1 cellular context compared by ENCODE assay signal in the genomic region with DNA sequence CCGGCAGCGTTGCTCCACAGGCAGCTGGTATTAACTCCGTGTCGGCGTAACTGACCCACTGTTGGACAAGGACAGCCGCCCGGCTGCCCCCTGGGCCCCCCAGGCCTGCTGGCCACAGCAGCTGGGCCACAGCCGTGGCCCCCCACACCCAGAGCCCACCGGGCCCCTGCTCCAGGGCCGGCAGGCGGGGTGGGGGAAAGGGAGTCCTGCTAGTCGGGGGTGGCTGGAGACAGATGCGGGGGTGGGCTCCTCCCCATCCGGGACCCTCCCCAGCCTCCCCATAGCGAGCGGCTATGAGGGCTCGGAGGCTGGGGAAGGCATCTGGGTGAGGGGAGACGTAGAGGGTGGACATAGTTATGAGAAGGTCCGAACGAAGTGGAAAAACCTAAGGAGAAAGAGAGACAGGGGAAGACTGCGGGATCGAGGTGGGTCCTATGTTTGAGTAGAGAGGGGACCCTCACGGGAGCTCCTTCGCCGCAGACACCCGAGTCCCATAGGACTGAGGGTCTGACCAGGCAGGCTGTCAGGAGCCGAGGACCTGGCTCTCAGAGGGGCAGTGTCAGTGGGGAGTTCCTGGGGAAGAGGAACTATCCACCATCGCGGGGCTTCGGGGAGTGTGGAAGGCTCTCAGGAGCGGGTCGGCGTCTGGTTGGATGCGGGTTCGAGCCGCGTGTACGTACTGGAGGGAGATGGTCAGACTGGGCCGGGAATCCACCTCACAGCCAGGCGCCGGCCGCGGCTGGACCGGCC.
TF ChIP-seq lines count a peak whose summit lies in the region.

No MANE protein-coding gene starts in this region.

TF ChIP-seq in K562, 482 proteins besides CTCF, POLR2A, EP300 and RAD21 (continued from another document):
- TF ChIP-seq, protein P1, sequence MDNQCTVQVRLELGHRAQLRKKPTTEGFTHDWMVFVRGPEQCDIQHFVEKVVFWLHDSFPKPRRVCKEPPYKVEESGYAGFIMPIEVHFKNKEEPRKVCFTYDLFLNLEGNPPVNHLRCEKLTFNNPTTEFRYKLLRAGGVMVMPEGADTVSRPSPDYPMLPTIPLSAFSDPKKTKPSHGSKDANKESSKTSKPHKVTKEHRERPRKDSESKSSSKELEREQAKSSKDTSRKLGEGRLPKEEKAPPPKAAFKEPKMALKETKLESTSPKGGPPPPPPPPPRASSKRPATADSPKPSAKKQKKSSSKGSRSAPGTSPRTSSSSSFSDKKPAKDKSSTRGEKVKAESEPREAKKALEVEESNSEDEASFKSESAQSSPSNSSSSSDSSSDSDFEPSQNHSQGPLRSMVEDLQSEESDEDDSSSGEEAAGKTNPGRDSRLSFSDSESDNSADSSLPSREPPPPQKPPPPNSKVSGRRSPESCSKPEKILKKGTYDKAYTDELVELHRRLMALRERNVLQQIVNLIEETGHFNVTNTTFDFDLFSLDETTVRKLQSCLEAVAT (IDR thresholded peaks at IDR 0.05): 0 out of 4 replicates have a peak, but pooled peaks of 1 of the 2 experiments have one; percentile 51
- peak; percentile 17; the same call in 1 of the 2 replicates for TF ChIP-seq CC2D1A (IDR thresholded peaks at IDR 0.05)
- TF ChIP-seq ZNF232 (CRISPR knock-in tag; IDR thresholded peaks at IDR 0.05): 0 out of 2 replicates have a peak, but pooled peaks have one; percentile 81
- TF ChIP-seq FOXM1 (IDR thresholded peaks at IDR 0.05; ENCODE audit: low read depth): no peak
- peak; percentile 20; the same call in 1 of the 2 replicates for TF ChIP-seq FOXM1 (CRISPR knock-in tag; IDR thresholded peaks at IDR 0.05; ENCODE audit: low read depth)
- TF ChIP-seq, protein P2, sequence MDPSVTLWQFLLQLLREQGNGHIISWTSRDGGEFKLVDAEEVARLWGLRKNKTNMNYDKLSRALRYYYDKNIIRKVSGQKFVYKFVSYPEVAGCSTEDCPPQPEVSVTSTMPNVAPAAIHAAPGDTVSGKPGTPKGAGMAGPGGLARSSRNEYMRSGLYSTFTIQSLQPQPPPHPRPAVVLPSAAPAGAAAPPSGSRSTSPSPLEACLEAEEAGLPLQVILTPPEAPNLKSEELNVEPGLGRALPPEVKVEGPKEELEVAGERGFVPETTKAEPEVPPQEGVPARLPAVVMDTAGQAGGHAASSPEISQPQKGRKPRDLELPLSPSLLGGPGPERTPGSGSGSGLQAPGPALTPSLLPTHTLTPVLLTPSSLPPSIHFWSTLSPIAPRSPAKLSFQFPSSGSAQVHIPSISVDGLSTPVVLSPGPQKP (CRISPR knock-in tag; IDR thresholded peaks at IDR 0.05): no peak
- TF ChIP-seq ZNF12 (CRISPR knock-in tag; IDR thresholded peaks at IDR 0.05): peak; percentile 55; the same call in 1 of the 2 replicates
- TF ChIP-seq PHF20 (IDR thresholded peaks at IDR 0.05; ENCODE audit: partially characterized antibody): peak; percentile 42
- TF ChIP-seq GTF2E2 (tag; IDR thresholded peaks at IDR 0.05): peak; percentile 9; the same call in 1 of the 2 replicates
- peak in 1 of 2 experiments; percentile 48; a peak in 1 of 4 replicates for TF ChIP-seq TBL1XR1 (IDR thresholded peaks at IDR 0.05; ENCODE audit: low read length in 2 of 2)
- TF ChIP-seq, protein P3, sequence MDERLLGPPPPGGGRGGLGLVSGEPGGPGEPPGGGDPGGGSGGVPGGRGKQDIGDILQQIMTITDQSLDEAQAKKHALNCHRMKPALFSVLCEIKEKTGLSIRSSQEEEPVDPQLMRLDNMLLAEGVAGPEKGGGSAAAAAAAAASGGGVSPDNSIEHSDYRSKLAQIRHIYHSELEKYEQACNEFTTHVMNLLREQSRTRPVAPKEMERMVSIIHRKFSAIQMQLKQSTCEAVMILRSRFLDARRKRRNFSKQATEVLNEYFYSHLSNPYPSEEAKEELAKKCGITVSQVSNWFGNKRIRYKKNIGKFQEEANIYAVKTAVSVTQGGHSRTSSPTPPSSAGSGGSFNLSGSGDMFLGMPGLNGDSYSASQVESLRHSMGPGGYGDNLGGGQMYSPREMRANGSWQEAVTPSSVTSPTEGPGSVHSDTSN (CRISPR knock-in tag; IDR thresholded peaks at IDR 0.05; ENCODE audit: low read depth): no peak
- TF ChIP-seq, protein P3 (tag; conservative IDR thresholded peaks at IDR 0.05; ENCODE audit: low read depth): no peak
- TF ChIP-seq SRSF3 (IDR thresholded peaks at IDR 0.05; ENCODE audit: insufficient read depth, low read length): peak; percentile 92
- TF ChIP-seq FOXK2 (conservative IDR thresholded peaks at IDR 0.05 in 1 of 2, IDR thresholded peaks at IDR 0.05 in 1 of 2; ENCODE audit: low read depth in 2 of 2): peak in 1 of 2 experiments; percentile 58; a peak in 2 of 4 replicates
- TF ChIP-seq ZNF146 (CRISPR knock-in tag; IDR thresholded peaks at IDR 0.05; ENCODE audit: unreplicated experiment): peak; percentile 4
- TF ChIP-seq, protein P4, sequence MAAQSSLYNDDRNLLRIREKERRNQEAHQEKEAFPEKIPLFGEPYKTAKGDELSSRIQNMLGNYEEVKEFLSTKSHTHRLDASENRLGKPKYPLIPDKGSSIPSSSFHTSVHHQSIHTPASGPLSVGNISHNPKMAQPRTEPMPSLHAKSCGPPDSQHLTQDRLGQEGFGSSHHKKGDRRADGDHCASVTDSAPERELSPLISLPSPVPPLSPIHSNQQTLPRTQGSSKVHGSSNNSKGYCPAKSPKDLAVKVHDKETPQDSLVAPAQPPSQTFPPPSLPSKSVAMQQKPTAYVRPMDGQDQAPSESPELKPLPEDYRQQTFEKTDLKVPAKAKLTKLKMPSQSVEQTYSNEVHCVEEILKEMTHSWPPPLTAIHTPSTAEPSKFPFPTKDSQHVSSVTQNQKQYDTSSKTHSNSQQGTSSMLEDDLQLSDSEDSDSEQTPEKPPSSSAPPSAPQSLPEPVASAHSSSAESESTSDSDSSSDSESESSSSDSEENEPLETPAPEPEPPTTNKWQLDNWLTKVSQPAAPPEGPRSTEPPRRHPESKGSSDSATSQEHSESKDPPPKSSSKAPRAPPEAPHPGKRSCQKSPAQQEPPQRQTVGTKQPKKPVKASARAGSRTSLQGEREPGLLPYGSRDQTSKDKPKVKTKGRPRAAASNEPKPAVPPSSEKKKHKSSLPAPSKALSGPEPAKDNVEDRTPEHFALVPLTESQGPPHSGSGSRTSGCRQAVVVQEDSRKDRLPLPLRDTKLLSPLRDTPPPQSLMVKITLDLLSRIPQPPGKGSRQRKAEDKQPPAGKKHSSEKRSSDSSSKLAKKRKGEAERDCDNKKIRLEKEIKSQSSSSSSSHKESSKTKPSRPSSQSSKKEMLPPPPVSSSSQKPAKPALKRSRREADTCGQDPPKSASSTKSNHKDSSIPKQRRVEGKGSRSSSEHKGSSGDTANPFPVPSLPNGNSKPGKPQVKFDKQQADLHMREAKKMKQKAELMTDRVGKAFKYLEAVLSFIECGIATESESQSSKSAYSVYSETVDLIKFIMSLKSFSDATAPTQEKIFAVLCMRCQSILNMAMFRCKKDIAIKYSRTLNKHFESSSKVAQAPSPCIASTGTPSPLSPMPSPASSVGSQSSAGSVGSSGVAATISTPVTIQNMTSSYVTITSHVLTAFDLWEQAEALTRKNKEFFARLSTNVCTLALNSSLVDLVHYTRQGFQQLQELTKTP (IDR thresholded peaks at IDR 0.05; ENCODE audit: low read depth in 1 of 2, partially characterized antibody in 2 of 2): no peak
